In genomic region chr2:224930124-224930523, GRCh38 we compare ENCODE assay signal across 16 cellular contexts.
DNase-seq lines count a peak whose midpoint lies in the region; ATAC-seq and TF ChIP-seq lines count a peak whose summit lies in the region.
"Had no signal": no experiment of that assay in that cellular context is flagged by ENCODE, and none has a peak within 500 bp of the region (broad histone marks: within the 10 kb centered on the region; RNA-seq: fewer than 3 reads in every experiment).

No MANE protein-coding gene starts in this region.

- no peak overlapping the region for H3K9ac ChIP-seq in GM23248

- H3K27me3 Mint-ChIP-seq in activated B cell treated with CpG ODN at 0.5 μM for 24 hours: no peaks in the 10 kb centered on the region
- H3K27me3 Mint-ChIP-seq in natural killer cell (ENCODE audit: low read depth in 2 of 2): no peaks in the 10 kb centered on the region

- H3K36me3 Mint-ChIP-seq in activated B cell treated with CpG ODN at 0.5 μM for 24 hours (ENCODE audit: low read depth) (peaks cover 71% of the 10 kb centered on the region), natural killer cell (peaks cover 8% of the 10 kb centered on the region)

- ATAC-seq in activated B cell treated with CpG ODN at 0.5 μM for 24 hours (ENCODE audit: low read depth) (no peak), natural killer cell (peak in 2 of 3 donors; percentile 43 to 49)
- ATAC-seq: foreskin keratinocyte had no signal

- H3K27ac ChIP-seq in GM23248 (no peak overlapping the region), hepatocyte (no peak overlapping the region)
- H3K27ac ChIP-seq: foreskin keratinocyte, WERI-Rb-1 had no signal

- no peaks in the 10 kb centered on the region for H3K9me3 Mint-ChIP-seq in activated B cell treated with CpG ODN at 0.5 μM for 24 hours
- H3K9me3 Mint-ChIP-seq in natural killer cell: no peaks in the 10 kb centered on the region
- H3K9me3 Mint-ChIP-seq: H9, type B pancreatic cell had no signal

- POLR2A ChIA-PET in activated B cell treated with CpG ODN at 0.5 μM for 24 hours (lab: Charles Lee): no interaction called here

- H3K27me3 ChIP-seq in GM23248 (replicated peaks; ENCODE audit: insufficient read depth) (no peaks in the 10 kb centered on the region), BE2C (no peaks in the 10 kb centered on the region; the same call in 1 of the 2 replicates), hepatocyte (no peaks in the 10 kb centered on the region)
- H3K27me3 ChIP-seq: foreskin keratinocyte, sigmoid colon had no signal

- H3K9me3 ChIP-seq in GM23248 (ENCODE audit: low read depth) (no peaks in the 10 kb centered on the region), BE2C (no peaks in the 10 kb centered on the region), hepatocyte (ENCODE audit: low read depth) (no peaks in the 10 kb centered on the region)
- H3K9me3 ChIP-seq: sigmoid colon had no signal

- H3K27ac Mint-ChIP-seq in activated B cell treated with CpG ODN at 0.5 μM for 24 hours (peak overlapping the region; percentile 62), natural killer cell (peak overlapping the region; percentile 80 to 90)
- H3K27ac Mint-ChIP-seq: H9, type B pancreatic cell had no signal

- H3F3A ChIP-seq in GM23248 (ENCODE audit: insufficient read depth): peaks cover 40% of the 10 kb centered on the region

- WGBS in GM23248 (ENCODE audit: low coverage in 1 of 2, low lambda C conversion rate in 2 of 2, missing lambda C conversion rate in 2 of 2), 2 experiments: 95 to 100% methylated on average over 5 of the region's 5 CpGs
- WGBS in hepatocyte (ENCODE audit: low lambda C conversion rate, missing lambda C conversion rate): 90% methylated on average over 5 of the region's 5 CpGs

- H3K4me1 Mint-ChIP-seq in activated B cell treated with CpG ODN at 0.5 μM for 24 hours (peaks cover 98% of the 10 kb centered on the region), natural killer cell (peaks cover 98 to 99% of the 10 kb centered on the region in 2 donors)

- TF ChIP-seq CTCF in activated B cell treated with CpG ODN at 0.5 μM for 24 hours (IDR thresholded peaks at IDR 0.05) (no peak), natural killer cell (IDR thresholded peaks at IDR 0.05) (no peak), BE2C (IDR thresholded peaks at IDR 0.05; ENCODE audit: low read depth, low read length) (no peak), hepatocyte (IDR thresholded peaks at IDR 0.05; ENCODE audit: poor library complexity) (no peak)

- DNase-seq in SIG-M5 treated with dmso at 0.1 percent for 504 hours (lab: John Stamatoyannopoulos, UW; ENCODE audit: unreplicated experiment) (peak; percentile 55), SIG-M5 (lab: John Stamatoyannopoulos, UW) (no peak), M059J (ENCODE audit: low read depth) (peak; percentile 57), activated B cell treated with CpG ODN at 0.5 μM for 24 hours (no peak), natural killer cell (no peak), GM23248 (no peak), BE2C (no peak), hepatocyte (ENCODE audit: low spot score) (no peak)
- DNase-seq: 8988T, cortex of kidney, foreskin keratinocyte, H9, NCI-H2081 treated with DMSO at 0.1 percent for 48 hours, sigmoid colon, WERI-Rb-1 had no signal

- H3K9me2 ChIP-seq in GM23248 (ENCODE audit: insufficient read depth) (no peaks in the 10 kb centered on the region), hepatocyte (replicated peaks; ENCODE audit: insufficient read depth) (no peaks in the 10 kb centered on the region)

- CTCF ChIA-PET in activated B cell treated with CpG ODN at 0.5 μM for 24 hours (lab: Charles Lee): interaction anchor here (11.3 kb wide), 1 partner anchor 71 kb away, joined by 77 read pairs; no protein-coding TSS in a partner anchor

- H2AFZ ChIP-seq in GM23248: no peak overlapping the region
- no peak overlapping the region for H2AFZ ChIP-seq in hepatocyte

- no peak overlapping the region for H3K4me3 ChIP-seq in GM23248
- H3K4me3 ChIP-seq in BE2C (ENCODE audit: low read depth, low read length): no peak overlapping the region
- H3K4me3 ChIP-seq in hepatocyte: no peak overlapping the region
- H3K4me3 ChIP-seq: sigmoid colon had no signal

- intact Hi-C loops in activated B cell treated with CpG ODN at 0.5 μM for 24 hours (cut with micrococcal nuclease): no loop called here
- intact Hi-C loops in natural killer cell (cut with micrococcal nuclease): loop anchor here (2.0 kb wide), 1 partner anchor 731 kb away; no protein-coding TSS in a partner anchor

- H4K20me1 ChIP-seq in GM23248 (ENCODE audit: insufficient read depth) (no peaks in the 10 kb centered on the region), hepatocyte (ENCODE audit: insufficient read depth, poor library complexity, severe bottlenecking) (no peaks in the 10 kb centered on the region)

- peaks cover 4% of the 10 kb centered on the region; the same call in 1 of the 2 replicates for H3K36me3 ChIP-seq in GM23248 (ENCODE audit: low read depth)
- no peaks in the 10 kb centered on the region for H3K36me3 ChIP-seq in BE2C
- no peaks in the 10 kb centered on the region for H3K36me3 ChIP-seq in hepatocyte (replicated peaks; ENCODE audit: insufficient read depth, low read depth)
- H3K36me3 ChIP-seq: sigmoid colon, WERI-Rb-1 had no signal

- in situ Hi-C loops in GM23248 (cut with MboI): no loop called here

- peak overlapping the region; percentile 32 for H3K4me3 Mint-ChIP-seq in activated B cell treated with CpG ODN at 0.5 μM for 24 hours
- H3K4me3 Mint-ChIP-seq in natural killer cell: peak overlapping the region; percentile 83
- H3K4me3 Mint-ChIP-seq: H9, type B pancreatic cell had no signal

- peaks cover 25% of the 10 kb centered on the region for H3K4me1 ChIP-seq in GM23248 (ENCODE audit: insufficient read depth)
- no peaks in the 10 kb centered on the region for H3K4me1 ChIP-seq in BE2C
- no peaks in the 10 kb centered on the region for H3K4me1 ChIP-seq in hepatocyte (ENCODE audit: insufficient read depth)

- H3K79me2 ChIP-seq in GM23248 (ENCODE audit: insufficient read depth) (peaks cover 63% of the 10 kb centered on the region), hepatocyte (no peaks in the 10 kb centered on the region)

- no peak overlapping the region for H3K4me2 ChIP-seq in GM23248 (ENCODE audit: unreplicated experiment)
- no peak overlapping the region for H3K4me2 ChIP-seq in hepatocyte

Comparison
In these comparisons a context has a peak if more than half of its experiments do, and no peak if none do; other contexts are left out.
1. DNase-seq: peak in SIG-M5 treated with dmso at 0.1 percent for 504 hours (single experiment) and M059J (single experiment); none in SIG-M5 (single experiment), activated B cell treated with CpG ODN at 0.5 μM for 24 hours (single experiment), natural killer cell (single experiment), GM23248 (single experiment), BE2C (single experiment) and hepatocyte (single experiment).